Comparison of ENCODE assay signal across 7 cellular contexts in the genomic region with DNA sequence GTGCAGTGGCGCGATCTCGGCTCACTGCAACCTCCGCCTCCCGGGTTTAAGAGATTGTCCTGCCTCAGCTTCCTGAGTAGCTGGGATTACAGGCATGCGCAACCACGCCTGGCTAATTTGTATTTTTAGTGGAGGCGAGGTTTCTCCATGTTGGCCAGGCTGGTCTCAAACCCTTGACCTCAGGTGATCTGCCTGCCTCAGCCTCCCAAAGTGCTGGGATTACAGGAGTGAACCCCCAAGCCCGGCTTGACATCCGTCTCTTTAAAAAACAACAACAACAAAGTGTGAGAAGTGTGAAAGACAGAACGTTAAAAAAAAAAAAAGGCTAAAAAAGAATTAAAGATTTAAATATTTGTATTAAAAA. TPM values are rescaled to one million over a fixed set of nuclear protein-coding genes. Genes with fewer than 3 reads are reported as not detected.
DNase-seq lines count a peak whose midpoint lies in the region; ATAC-seq and TF ChIP-seq lines count a peak whose summit lies in the region.
"Not testable (repeated sequence)": the region's sequence is repeated elsewhere in the genome, so short reads cannot be mapped to it uniquely, and the experiment has no call there.
"Had no signal": no experiment of that assay in that cellular context is flagged by ENCODE, and none has a peak within 500 bp of the region (broad histone marks: within the 10 kb centered on the region; RNA-seq: fewer than 3 reads in every experiment).

No MANE protein-coding gene starts in this region.

- 84 to 86% methylated on average over 11 of the region's 11 CpGs for WGBS in esophagus, 2 donors

- H3F3A ChIP-seq in PC-9 (ENCODE audit: insufficient read depth, low read depth), result peaks cover 15% of the 10 kb centered on the region

- not testable (repeated sequence) for BruUV-seq in PC-9 (replicated peaks; lab: Mats Ljungman, UMichigan)

- not testable (repeated sequence) for H3K36me3 ChIP-seq in CD4-positive, CD25-positive, alpha-beta regulatory T cell (ENCODE audit: control insufficient read depth, insufficient read depth, low read length); PC-9 (ENCODE audit: low read depth); esophagus (ENCODE audit: control insufficient read depth in 2 of 2, insufficient read depth in 2 of 2, low read length in 1 of 2); muscle layer of colon (ENCODE audit: insufficient read depth, low read length)

- peak overlapping the region; percentile 35; the same call in 1 of the 2 replicates for H2AFZ ChIP-seq in PC-9

- DNase-seq in CD4-positive, CD25-positive, alpha-beta regulatory T cell; PC-9; activated naive CD8-positive, alpha-beta T cell treated with anti-CD3 and anti-CD28 coated beads for 36 hours; stimulated activated naive CD8-positive, alpha-beta T cell treated with anti-CD3 and anti-CD28 coated beads, Interleukin-15, amount 100 ng/mL, for 72 hours: not testable (repeated sequence)

- not testable (repeated sequence) for H3K27me3 ChIP-seq in CD4-positive, CD25-positive, alpha-beta regulatory T cell (ENCODE audit: control insufficient read depth, insufficient read depth, low read length); PC-9 (ENCODE audit: insufficient read depth, low read depth); esophagus (ENCODE audit: control insufficient read depth in 1 of 2, insufficient read depth in 2 of 2, low read length in 2 of 2); muscle layer of colon (ENCODE audit: control insufficient read depth in 1 of 2, insufficient read depth in 2 of 2, low read length in 2 of 2)

- intact Hi-C loops in PC-9 (cut with micrococcal nuclease; ENCODE audit: unreplicated experiment), result not testable (repeated sequence)

- not testable (repeated sequence) for TF ChIP-seq CTCF in PC-9 (conservative IDR thresholded peaks at IDR 0.05)

- H3K4me1 Mint-ChIP-seq in CD4-positive, CD25-positive, alpha-beta regulatory T cell, result peaks cover 0 to 54% (median 19%) of the 10 kb centered on the region in 4 donors
- peaks cover 38% of the 10 kb centered on the region for H3K4me1 Mint-ChIP-seq in activated naive CD8-positive, alpha-beta T cell treated with anti-CD3 and anti-CD28 coated beads for 36 hours
- peaks cover 62% of the 10 kb centered on the region for H3K4me1 Mint-ChIP-seq in stimulated activated naive CD8-positive, alpha-beta T cell treated with anti-CD3 and anti-CD28 coated beads, Interleukin-15, amount 100 ng/mL, for 72 hours

- not testable (repeated sequence) for H3K9me2 ChIP-seq in PC-9 (ENCODE audit: insufficient read depth)

- POLR2A ChIA-PET in PC-9 (lab: Charles Lee; ENCODE audit: unreplicated experiment), result interaction anchor here (0.8 to 1.5 kb wide), 2 partner anchors 27 to 63 kb away, joined by 4 to 5 read pairs; a partner anchor contains a TSS

- peak overlapping the region; percentile 83 for H3K4me3 ChIP-seq in CD4-positive, CD25-positive, alpha-beta regulatory T cell (ENCODE audit: low read depth, low read length)
- H3K4me3 ChIP-seq in PC-9 (peak overlapping the region; percentile 98; the same call in 1 of the 2 replicates), esophagus (ENCODE audit: low read depth in 1 of 2, low read length in 2 of 2) (peak overlapping the region in 1 of 2 donors; percentile 83)
- not testable (repeated sequence) for H3K4me3 ChIP-seq in muscle layer of colon (ENCODE audit: low read depth in 1 of 2, low read length in 2 of 2)

- H3K4me1 ChIP-seq in CD4-positive, CD25-positive, alpha-beta regulatory T cell (ENCODE audit: control insufficient read depth, insufficient read depth, low read length, poor library complexity, severe bottlenecking), result peaks cover 25% of the 10 kb centered on the region
- H3K4me1 ChIP-seq in PC-9 (replicated peaks; ENCODE audit: insufficient read depth) (peaks cover 15% of the 10 kb centered on the region), esophagus (ENCODE audit: control insufficient read depth in 2 of 2, insufficient read depth in 2 of 2, low read length in 1 of 2) (peaks cover 2 to 11% of the 10 kb centered on the region in 2 donors), muscle layer of colon (ENCODE audit: insufficient read depth, low read length) (peaks cover 14% of the 10 kb centered on the region)

- H3K9me3 Mint-ChIP-seq in CD4-positive, CD25-positive, alpha-beta regulatory T cell; activated naive CD8-positive, alpha-beta T cell treated with anti-CD3 and anti-CD28 coated beads for 36 hours; stimulated activated naive CD8-positive, alpha-beta T cell treated with anti-CD3 and anti-CD28 coated beads, Interleukin-15, amount 100 ng/mL, for 72 hours: not testable (repeated sequence)

- ATAC-seq in CD4-positive, CD25-positive, alpha-beta regulatory T cell (ENCODE audit: low read depth in 2 of 2); stimulated activated naive CD8-positive, alpha-beta T cell treated with anti-CD3 and anti-CD28 coated beads, Interleukin-15, amount 100 ng/mL, for 72 hours: not testable (repeated sequence)

- peak overlapping the region; percentile 82 to 99 (median 89) for H3K4me3 Mint-ChIP-seq in CD4-positive, CD25-positive, alpha-beta regulatory T cell
- peak overlapping the region; percentile 97 for H3K4me3 Mint-ChIP-seq in activated naive CD8-positive, alpha-beta T cell treated with anti-CD3 and anti-CD28 coated beads for 36 hours
- peak overlapping the region; percentile 68 to 94 for H3K4me3 Mint-ChIP-seq in stimulated activated naive CD8-positive, alpha-beta T cell treated with anti-CD3 and anti-CD28 coated beads, Interleukin-15, amount 100 ng/mL, for 72 hours

- peaks cover 25% of the 10 kb centered on the region for H3K27me3 Mint-ChIP-seq in CD4-positive, CD25-positive, alpha-beta regulatory T cell
- H3K27me3 Mint-ChIP-seq in activated naive CD8-positive, alpha-beta T cell treated with anti-CD3 and anti-CD28 coated beads for 36 hours, result peaks cover 19% of the 10 kb centered on the region
- H3K27me3 Mint-ChIP-seq in stimulated activated naive CD8-positive, alpha-beta T cell treated with anti-CD3 and anti-CD28 coated beads, Interleukin-15, amount 100 ng/mL, for 72 hours, result peaks cover 28% of the 10 kb centered on the region

- H3K9me3 ChIP-seq in CD4-positive, CD25-positive, alpha-beta regulatory T cell (ENCODE audit: control insufficient read depth in 2 of 2, low read length in 2 of 2); PC-9 (ENCODE audit: insufficient read depth, low read depth); esophagus (ENCODE audit: control insufficient read depth in 2 of 2, insufficient read depth in 1 of 2, low read depth in 1 of 2, low read length in 1 of 2); muscle layer of colon (ENCODE audit: low read length): not testable (repeated sequence)

- not testable (repeated sequence) for H3K36me3 Mint-ChIP-seq in CD4-positive, CD25-positive, alpha-beta regulatory T cell
- peaks cover 26% of the 10 kb centered on the region for H3K36me3 Mint-ChIP-seq in activated naive CD8-positive, alpha-beta T cell treated with anti-CD3 and anti-CD28 coated beads for 36 hours

- H3K4me2 ChIP-seq in PC-9, result peak overlapping the region; percentile 95

- H3K9ac ChIP-seq in muscle layer of colon (ENCODE audit: low read length), result not testable (repeated sequence)

- peak overlapping the region in 1 of 3 donors; percentile 96 for H3K27ac Mint-ChIP-seq in CD4-positive, CD25-positive, alpha-beta regulatory T cell
- peak overlapping the region; percentile 98 for H3K27ac Mint-ChIP-seq in activated naive CD8-positive, alpha-beta T cell treated with anti-CD3 and anti-CD28 coated beads for 36 hours
- H3K27ac Mint-ChIP-seq in stimulated activated naive CD8-positive, alpha-beta T cell treated with anti-CD3 and anti-CD28 coated beads, Interleukin-15, amount 100 ng/mL, for 72 hours, result peak overlapping the region; percentile 43 to 98

- CTCF ChIA-PET in PC-9 (lab: Charles Lee), result interaction anchor here (0.5 kb wide), 2 partner anchors 629 to 1651 kb away, joined by 7 to 21 read pairs; a partner anchor contains a TSS

- not testable (repeated sequence) for H4K20me1 ChIP-seq in PC-9 (ENCODE audit: insufficient read depth)

- H3K27ac ChIP-seq in CD4-positive, CD25-positive, alpha-beta regulatory T cell (ENCODE audit: insufficient read depth, low read length, poor library complexity, severe bottlenecking), result peak overlapping the region; percentile 84
- H3K27ac ChIP-seq in PC-9 (peak overlapping the region; percentile 67), esophagus (ENCODE audit: low read depth in 2 of 2, low read length in 1 of 2) (peak overlapping the region; percentile 87), muscle layer of colon (ENCODE audit: low read depth, low read length) (peak overlapping the region; percentile 100)

- peaks cover 20% of the 10 kb centered on the region for H3K79me2 ChIP-seq in PC-9 (ENCODE audit: low read depth)

RNA-seq across cellular contexts. Expression of a gene that starts 0.7 kb away (rescaled TPM):
- 133 TPM for total RNA-seq in CD4-positive, CD25-positive, alpha-beta regulatory T cell
- polyA plus RNA-seq in CD4-positive, CD25-positive, alpha-beta regulatory T cell, result 10 to 100 TPM; 72.8 to 99.3 (median 86.4) TPM
- total RNA-seq in PC-9 (2021), result 185 and 216 TPM in 2 replicates
- total RNA-seq in activated naive CD8-positive, alpha-beta T cell treated with anti-CD3 and anti-CD28 coated beads for 36 hours, result 10 to 100 TPM; 90.6 to 91.7 TPM
- 100 to 1,000 TPM in 1 of 2 donors, 10 to 100 TPM in 1; 88.2 to 116 TPM for polyA plus RNA-seq in esophagus

RNA-seq across cellular contexts. Expression of a gene that starts 0.8 kb away (rescaled TPM):
- not detected for total RNA-seq in CD4-positive, CD25-positive, alpha-beta regulatory T cell
- not detected for polyA plus RNA-seq in CD4-positive, CD25-positive, alpha-beta regulatory T cell
- not detected in 2 replicates for total RNA-seq in PC-9 (2021)
- total RNA-seq in activated naive CD8-positive, alpha-beta T cell treated with anti-CD3 and anti-CD28 coated beads for 36 hours, result under 1 TPM; 0.12 to 0.16 TPM
- polyA plus RNA-seq in esophagus, result under 1 TPM in 1 of 2 donors, not detected in 1; 0.08 TPM
- total RNA-seq: lower leg skin had no signal

RNA-seq across cellular contexts. Expression of a gene that starts 27.1 kb away (rescaled TPM):
- total RNA-seq in CD4-positive, CD25-positive, alpha-beta regulatory T cell, result 840 TPM
- polyA plus RNA-seq in CD4-positive, CD25-positive, alpha-beta regulatory T cell, result 10 to 100 TPM; 39.1 to 65.6 (median 52.4) TPM
- total RNA-seq in PC-9 (2021), result 49.5 and 53.6 TPM in 2 replicates
- total RNA-seq in activated naive CD8-positive, alpha-beta T cell treated with anti-CD3 and anti-CD28 coated beads for 36 hours, result 10 to 100 TPM; 60.8 to 65.4 TPM
- 100 to 1,000 TPM in 1 of 2 donors, 10 to 100 TPM in 1; 38.0 to 145 TPM for polyA plus RNA-seq in esophagus

RNA-seq across cellular contexts. Expression of a gene that starts 31.0 kb away (rescaled TPM):
- 2.8 TPM for total RNA-seq in CD4-positive, CD25-positive, alpha-beta regulatory T cell
- 1 to 10 TPM in 3 of 4 donors, under 1 TPM in 1; 0.84 to 4.6 (median 1.7) TPM for polyA plus RNA-seq in CD4-positive, CD25-positive, alpha-beta regulatory T cell
- 0.79 and 1.8 TPM in 2 replicates for total RNA-seq in PC-9 (2021)
- total RNA-seq in activated naive CD8-positive, alpha-beta T cell treated with anti-CD3 and anti-CD28 coated beads for 36 hours, result 1 to 10 TPM; 5.8 to 7.6 TPM
- 1 to 10 TPM; 8.6 to 9.2 TPM for polyA plus RNA-seq in esophagus

RNA-seq across cellular contexts. Expression of a gene that starts 34.1 kb away (rescaled TPM):
- total RNA-seq in CD4-positive, CD25-positive, alpha-beta regulatory T cell, result not detected
- 1 to 10 TPM in 2 of 4 donors, under 1 TPM in 2; 0.68 to 2.4 (median 1.1) TPM for polyA plus RNA-seq in CD4-positive, CD25-positive, alpha-beta regulatory T cell
- total RNA-seq in PC-9 (2021), result 2.0 and 2.4 TPM in 2 replicates
- total RNA-seq in activated naive CD8-positive, alpha-beta T cell treated with anti-CD3 and anti-CD28 coated beads for 36 hours, result 1 to 10 TPM in 1 of 2 experiments, under 1 TPM in 1; 0.74 to 1.1 TPM
- 1 to 10 TPM in 1 of 2 donors, under 1 TPM in 1; 0.57 to 1.3 TPM for polyA plus RNA-seq in esophagus
- total RNA-seq: lower leg skin had no signal

Comparison
In these comparisons a context has a peak if more than half of its experiments do, and no peak if none do; other contexts are left out.
1. RNA of a gene that starts 27.1 kb away (total RNA-seq): 840 TPM in CD4-positive, CD25-positive, alpha-beta regulatory T cell (single experiment); 60.8 to 65.4 TPM in activated naive CD8-positive, alpha-beta T cell treated with anti-CD3 and anti-CD28 coated beads for 36 hours and 49.5 to 53.6 TPM in PC-9; every median in the first group is over 10 times any median in the second.
2. Peak in every context shown above with its lines, with median percentiles within 50 percentile points of each other: H3K27ac ChIP-seq and H3K4me3 Mint-ChIP-seq.